Comparison of ENCODE assay signal across 8 cellular contexts in genomic region chr6:136989591-136990578, GRCh38. TPM values are rescaled to one million over a fixed set of nuclear protein-coding genes. Genes with fewer than 3 reads are reported as not detected.
DNase-seq lines count a peak whose midpoint lies in the region; ATAC-seq and TF ChIP-seq lines count a peak whose summit lies in the region.

No MANE protein-coding gene starts in this region.

- no peak for TF ChIP-seq CTCF in right atrium auricular region (IDR thresholded peaks at IDR 0.05)

- no peaks in the 10 kb centered on the region for H3K9me3 ChIP-seq in right atrium auricular region

- no peaks in the 10 kb centered on the region for H3K27me3 ChIP-seq in right atrium auricular region

- H3K4me3 ChIP-seq in right atrium auricular region: peak overlapping the region; percentile 28 to 49

- DNase-seq in GM03348 (ENCODE audit: low spot score) (peak; percentile 24), right atrium auricular region (ENCODE audit: low spot score) (no peak), sciatic nerve (ENCODE audit: low spot score) (no peak), NCI-H82 (lab: John Stamatoyannopoulos, UW) (no peak)

- peak overlapping the region in 1 of 2 donors; percentile 43 for H3K27ac ChIP-seq in right atrium auricular region

- H3K36me3 ChIP-seq in right atrium auricular region: no peaks in the 10 kb centered on the region

- H3K4me1 ChIP-seq in right atrium auricular region: peaks cover 0 to 12% of the 10 kb centered on the region in 2 donors

- intact Hi-C loops in sciatic nerve (cut with DNase I): no loop called here

- peak; percentile 78 for ATAC-seq in SK-N-SH treated with all-trans-retinoic acid at 6 μM for 48 hours
- ATAC-seq in sciatic nerve: peak; percentile 62
- ATAC-seq in GM21390 (IDR thresholded peaks at IDR 0.05; ENCODE audit: unreplicated experiment): no peak
- ATAC-seq in HG02678 (IDR thresholded peaks at IDR 0.05; ENCODE audit: unreplicated experiment): no peak
- no peak for ATAC-seq in HG03342 (IDR thresholded peaks at IDR 0.05; ENCODE audit: unreplicated experiment)

TF ChIP-seq in SK-N-SH treated with all-trans-retinoic acid at 6 μM for 48 hours, 23 proteins besides CTCF, POLR2A, EP300 and RAD21:
- TF ChIP-seq OSR1 (CRISPR knock-in tag; IDR thresholded peaks at IDR 0.05) (no peak), ZNF8 (CRISPR knock-in tag; IDR thresholded peaks at IDR 0.05) (no peak), ESRRG (CRISPR knock-in tag; IDR thresholded peaks at IDR 0.05) (no peak), TSHZ2 (CRISPR knock-in tag; IDR thresholded peaks at IDR 0.05) (0 out of 2 replicates have a peak, but pooled peaks have one; percentile 11), ARNTL (CRISPR knock-in tag; IDR thresholded peaks at IDR 0.05; ENCODE audit: borderline replicate concordance, low read depth) (no peak)

RNA-seq across cellular contexts. Expression of gene IL20RA, which starts 54.9 kb away (rescaled TPM):
- total RNA-seq in right atrium auricular region: 1 to 10 TPM in 1 of 2 donors, under 1 TPM in 1; 0.12 to 5.0 TPM
- total RNA-seq in sciatic nerve: 3.3 TPM

Comparison
In these comparisons a context has a peak if more than half of its experiments do, and no peak if none do; other contexts are left out.
1. ATAC-seq: peak in SK-N-SH treated with all-trans-retinoic acid at 6 μM for 48 hours (single experiment) and sciatic nerve (single experiment); none in GM21390 (single experiment), HG02678 (single experiment) and HG03342 (single experiment).